14 cellular contexts compared by ENCODE assay signal in the genomic region with DNA sequence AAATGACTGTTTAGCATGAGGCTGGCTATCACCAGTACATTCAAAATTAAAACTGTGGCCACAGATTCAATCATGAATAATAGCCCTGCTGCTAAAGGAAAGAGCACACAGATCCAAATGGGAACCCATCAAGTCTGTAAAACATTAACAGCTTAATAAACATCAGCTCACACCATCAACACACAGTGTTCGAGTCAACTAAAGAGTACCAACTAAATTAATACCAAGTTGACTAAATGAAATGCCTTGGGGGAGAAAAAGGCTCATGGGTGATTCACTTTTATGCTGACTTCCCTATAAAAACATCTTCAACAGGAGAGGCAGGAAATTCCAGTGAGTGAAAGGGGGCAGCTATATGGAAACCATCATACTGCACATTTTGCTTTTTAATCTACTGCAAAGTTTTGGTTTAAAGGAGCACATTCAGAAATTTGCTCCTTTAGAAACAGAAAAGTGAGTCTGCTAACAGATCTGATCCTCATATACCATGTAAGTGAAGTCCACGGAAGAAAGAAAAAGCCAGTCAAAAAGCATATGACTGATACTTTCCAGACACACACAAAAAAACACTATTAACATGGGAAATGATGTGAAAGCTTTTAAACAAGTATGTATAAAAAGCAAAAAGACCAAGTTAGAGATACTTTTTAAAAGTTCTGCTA. TPM values are rescaled to one million over a fixed set of nuclear protein-coding genes. Genes with fewer than 3 reads are reported as not detected.
A peak's percentile ranks its signal among the peaks of the same experiment; 100 is the strongest.
DNase-seq lines count a peak whose midpoint lies in the region; ATAC-seq and TF ChIP-seq lines count a peak whose summit lies in the region.
"Had no signal": no experiment of that assay in that cellular context is flagged by ENCODE, and none has a peak within 500 bp of the region (broad histone marks: within the 10 kb centered on the region; RNA-seq: fewer than 3 reads in every experiment).

No MANE protein-coding gene starts in this region.

- H3K4me2 ChIP-seq in PC-3 (ENCODE audit: low read length): peak overlapping the region; percentile 79

- no peak for TF ChIP-seq CTCF in PC-3 (conservative IDR thresholded peaks at IDR 0.05; ENCODE audit: low read depth, low read length)
- no peak for TF ChIP-seq CTCF in epithelial cell of esophagus (IDR thresholded peaks at IDR 0.05; ENCODE audit: insufficient read depth, low read depth, low read length, missing control alignments)
- TF ChIP-seq CTCF in mucosa of descending colon (IDR thresholded peaks at IDR 0.05): no peak

- no TSS peak for BruUV-seq in PC-3 (replicated peaks; lab: Mats Ljungman, UMichigan)

- DNase-seq in COLO829 (ENCODE audit: low spot score) (peak; percentile 33), PC-3 (peak; percentile 75), epithelial cell of esophagus (ENCODE audit: low read depth) (peak; percentile 86), mucosa of descending colon (no peak), activated T-cell treated with anti-CD3 and anti-CD28 coated beads for 4 hours (no peak), RKO (ENCODE audit: low spot score) (no peak), UCSD-AML1 (lab: John Stamatoyannopoulos, UW; ENCODE audit: unreplicated experiment) (no peak)
- DNase-seq: activated CD8-positive, alpha-beta T cell treated with anti-CD3 and anti-CD28 coated beads for 36 hours; CD4-positive, alpha-beta T cell; NCI-H1105; NCI-H748 treated with DMSO at 0.1 percent for 48 hours had no signal

- H3K36me3 ChIP-seq in PC-3 (ENCODE audit: low read depth, low read length) (no peaks in the 10 kb centered on the region), mucosa of descending colon (ENCODE audit: low read depth) (no peaks in the 10 kb centered on the region)

- H3K9me2 ChIP-seq in PC-3 (replicated peaks; ENCODE audit: low read length): no peaks in the 10 kb centered on the region

- ATAC-seq in PC-3 (peak; percentile 72), mucosa of descending colon (peak; percentile 71), GM21390 (IDR thresholded peaks at IDR 0.05; ENCODE audit: unreplicated experiment) (no peak)
- ATAC-seq: activated CD8-positive, alpha-beta T cell treated with anti-CD3 and anti-CD28 coated beads for 36 hours; GM12878 had no signal

- H3K9me3 ChIP-seq in PC-3 (ENCODE audit: low read length): no peaks in the 10 kb centered on the region
- H3K9me3 ChIP-seq in mucosa of descending colon: no peaks in the 10 kb centered on the region

- 0 out of 2 replicates have a peak overlapping the region, but pooled peaks have one; percentile 1 for H3K9ac ChIP-seq in PC-3 (ENCODE audit: low read length)
- H3K9ac ChIP-seq: parathyroid adenoma had no signal

- peaks cover 6% of the 10 kb centered on the region for H3F3A ChIP-seq in PC-3 (ENCODE audit: low read length, unreplicated experiment)

- H2AFZ ChIP-seq in PC-3 (ENCODE audit: low read length): no peak overlapping the region
- H2AFZ ChIP-seq: parathyroid adenoma had no signal

- H4K20me1 ChIP-seq in PC-3 (ENCODE audit: low read length): no peaks in the 10 kb centered on the region

- intact Hi-C loops in PC-3 (cut with micrococcal nuclease): loop anchor here (1.0 kb wide), 1 partner anchor 8 kb away; no protein-coding TSS in a partner anchor
- intact Hi-C loops in mucosa of descending colon (cut with DNase I, micrococcal nuclease): no loop called here

- peaks cover 80% of the 10 kb centered on the region for H3K79me2 ChIP-seq in PC-3 (ENCODE audit: low read length)

- H3K4me1 ChIP-seq in PC-3 (ENCODE audit: insufficient read depth, low read length): peaks cover 46% of the 10 kb centered on the region
- H3K4me1 ChIP-seq in mucosa of descending colon (ENCODE audit: low read depth): no peaks in the 10 kb centered on the region
- H3K4me1 ChIP-seq: parathyroid adenoma had no signal

- H3K4me3 ChIP-seq in PC-3 (ENCODE audit: low read length) (peak overlapping the region; percentile 37; the same call in 1 of the 2 replicates), epithelial cell of esophagus (ENCODE audit: low read length) (no peak overlapping the region), mucosa of descending colon (no peak overlapping the region)
- H3K4me3 ChIP-seq: GM12878 had no signal

- POLR2A ChIA-PET in PC-3 (lab: Charles Lee; ENCODE audit: unreplicated experiment): interaction anchor here (0.6 to 0.7 kb wide), 4 partner anchors 8 to 49 kb away, joined by 3 to 9 read pairs (median 4); no protein-coding TSS in a partner anchor

- H3K27me3 ChIP-seq in PC-3 (ENCODE audit: low read length): no peaks in the 10 kb centered on the region

- H3K27ac ChIP-seq in PC-3 (ENCODE audit: low read length): peak overlapping the region; percentile 69
- H3K27ac ChIP-seq: parathyroid adenoma had no signal

- CTCF ChIA-PET in PC-3 (lab: Charles Lee): no interaction called here

RNA-seq across cellular contexts. Expression of gene LGR4, which starts 16.3 kb away (rescaled TPM):
- total RNA-seq in PC-3 (2014; rRNA removed) (13.5 and 14.5 TPM in 2 replicates), mucosa of descending colon (100 to 1,000 TPM in 2 of 3 donors, 10 to 100 TPM in 1; 81.9 to 185 (median 104) TPM)

RNA-seq across cellular contexts. Expression of gene LIN7C, which starts 50.3 kb away (rescaled TPM):
- total RNA-seq in PC-3 (2014; rRNA removed) (21.7 and 26.6 TPM in 2 replicates), mucosa of descending colon (10 to 100 TPM; 37.8 to 41.2 (median 40.5) TPM)

Comparison
In these comparisons a context has a peak if more than half of its experiments do, and no peak if none do; other contexts are left out.
1. DNase-seq: peak in COLO829 (single experiment), PC-3 (single experiment) and epithelial cell of esophagus (single experiment); none in mucosa of descending colon (0 of 3), activated T-cell treated with anti-CD3 and anti-CD28 coated beads for 4 hours (single experiment), RKO (single experiment) and UCSD-AML1 (single experiment).